In genomic region chr7:821688-822087, GRCh38 we compare ENCODE assay signal across 1 cellular context.
TF ChIP-seq lines count a peak whose summit lies in the region.

No MANE protein-coding gene starts in this region.

TF ChIP-seq in WTC11, 78 proteins besides CTCF, POLR2A, EP300 and RAD21 (continued from another document):
- TF ChIP-seq USF1 (CRISPR knock-in tag; IDR thresholded peaks at IDR 0.05) (no peak), AFF4 (CRISPR knock-in tag; IDR thresholded peaks at IDR 0.05; ENCODE audit: borderline replicate concordance) (no peak), MXD4 (CRISPR knock-in tag; IDR thresholded peaks at IDR 0.05; ENCODE audit: borderline replicate concordance) (no peak), ZNF512 (CRISPR knock-in tag; IDR thresholded peaks at IDR 0.05; ENCODE audit: borderline replicate concordance) (no peak), KAT7 (CRISPR knock-in tag; IDR thresholded peaks at IDR 0.05; ENCODE audit: borderline replicate concordance) (no peak), MYBL2 (CRISPR knock-in tag; IDR thresholded peaks at IDR 0.05) (no peak), ZBTB21 (CRISPR knock-in tag; IDR thresholded peaks at IDR 0.05; ENCODE audit: borderline replicate concordance) (no peak), CDX4 (CRISPR knock-in tag; IDR thresholded peaks at IDR 0.05; ENCODE audit: borderline replicate concordance) (no peak), FOXK1 (CRISPR knock-in tag; IDR thresholded peaks at IDR 0.05) (no peak), NFATC4 (CRISPR knock-in tag; IDR thresholded peaks at IDR 0.05) (no peak)
